ENCODE assay signal across 8 cellular contexts in genomic region chr6:144284753-144285547, GRCh38. TPM values are rescaled to one million over a fixed set of nuclear protein-coding genes. Genes with fewer than 3 reads are reported as not detected.
DNase-seq lines count a peak whose midpoint lies in the region; ATAC-seq and TF ChIP-seq lines count a peak whose summit lies in the region.

TSS of gene UTRN (plus strand) at chr6:144285335. CDS start at chr6:144291829, 6,494 bp downstream.

- no peaks in the 10 kb centered on the region for H3K9me3 Mint-ChIP-seq in activated naive CD4-positive, alpha-beta T cell treated with anti-CD3 and anti-CD28 coated beads, Interleukin-2, amount 10 ng/mL, durations not matched to agents 7 days and 5 days
- H3K9me3 Mint-ChIP-seq in neural crest cell, result no peaks in the 10 kb centered on the region

- TF ChIP-seq CTCF in RWPE1 (conservative IDR thresholded peaks at IDR 0.05; ENCODE audit: low read depth) (no peak), neural crest cell (conservative IDR thresholded peaks at IDR 0.05) (no peak), tibial nerve (IDR thresholded peaks at IDR 0.05) (peak in 2 of 5 experiments; percentile 26)

- DNase-seq in AG20443 (ENCODE audit: low spot score), result peak; percentile 84
- DNase-seq in RWPE1 (ENCODE audit: low spot score), result peak; percentile 73
- peak; percentile 61 for DNase-seq in activated naive CD4-positive, alpha-beta T cell treated with anti-CD3 and anti-CD28 coated beads, Interleukin-2, amount 10 ng/mL, durations not matched to agents 7 days and 5 days
- peak; percentile 89 for DNase-seq in foreskin melanocyte
- DNase-seq in neural crest cell (ENCODE audit: low read depth, low spot score), result peak; percentile 73
- peak; percentile 45 to 73 for DNase-seq in tibial nerve (ENCODE audit: low spot score in 2 of 2)

- peaks cover 28% of the 10 kb centered on the region for H3K4me1 Mint-ChIP-seq in activated naive CD4-positive, alpha-beta T cell treated with anti-CD3 and anti-CD28 coated beads, Interleukin-2, amount 10 ng/mL, durations not matched to agents 7 days and 5 days
- peaks cover 27% of the 10 kb centered on the region for H3K4me1 Mint-ChIP-seq in neural crest cell

- CTCF ChIA-PET in RWPE1 (lab: Yijun Ruan, JAX), result interaction anchor here (1.0 to 1.4 kb wide), 2 partner anchors 68 to 197 kb away, joined by 4 to 6 read pairs; no protein-coding TSS in a partner anchor
- CTCF ChIA-PET in activated naive CD4-positive, alpha-beta T cell treated with anti-CD3 and anti-CD28 coated beads, Interleukin-2, amount 10 ng/mL, durations not matched to agents 7 days and 5 days (lab: Charles Lee), result interaction anchor here (1.0 to 1.4 kb wide), 2 partner anchors 197 kb away, joined by 3 to 7 read pairs; no protein-coding TSS in a partner anchor

- H3K27ac Mint-ChIP-seq in activated naive CD4-positive, alpha-beta T cell treated with anti-CD3 and anti-CD28 coated beads, Interleukin-2, amount 10 ng/mL, durations not matched to agents 7 days and 5 days, result peak within 1 kb of the TSS; percentile 71
- H3K27ac Mint-ChIP-seq in neural crest cell (ENCODE audit: unreplicated experiment), result peak within 1 kb of the TSS; percentile 97

- H3K4me3 ChIP-seq in tibial nerve, result peak within 1 kb of the TSS; percentile 65 to 96 (median 85)

- peak; percentile 49 to 55 for TF ChIP-seq POLR2A in tibial nerve (IDR thresholded peaks at IDR 0.05)

- H3K36me3 ChIP-seq in tibial nerve, result peaks cover 0 to 4% (median 0%) of the 10 kb centered on the region in 3 donors

- 0 to 1% methylated on average over 31 to 76 of the region's 85 CpGs for WGBS in tibial nerve, 2 donors

- H3K36me3 Mint-ChIP-seq in activated naive CD4-positive, alpha-beta T cell treated with anti-CD3 and anti-CD28 coated beads, Interleukin-2, amount 10 ng/mL, durations not matched to agents 7 days and 5 days, result no peaks in the 10 kb centered on the region
- H3K36me3 Mint-ChIP-seq in neural crest cell (ENCODE audit: low read depth), result no peaks in the 10 kb centered on the region

- H3K27ac ChIP-seq in RWPE1 (peak within 1 kb of the TSS; percentile 99), tibial nerve (peak within 1 kb of the TSS; percentile 84 to 99 (median 96))

- H3K4me1 ChIP-seq in tibial nerve, result peaks cover 0 to 35% (median 9%) of the 10 kb centered on the region in 4 donors

- H3K27me3 ChIP-seq in tibial nerve, result no peaks in the 10 kb centered on the region

- ATAC-seq in GM19035 (IDR thresholded peaks at IDR 0.05; ENCODE audit: unreplicated experiment) (peak; percentile 55), HG03342 (IDR thresholded peaks at IDR 0.05; ENCODE audit: unreplicated experiment) (peak; percentile 59)

- H3K4me3 Mint-ChIP-seq in activated naive CD4-positive, alpha-beta T cell treated with anti-CD3 and anti-CD28 coated beads, Interleukin-2, amount 10 ng/mL, durations not matched to agents 7 days and 5 days, result peak within 1 kb of the TSS; percentile 83
- peak within 1 kb of the TSS; percentile 99 for H3K4me3 Mint-ChIP-seq in neural crest cell

- peaks cover 65% of the 10 kb centered on the region for H3K27me3 Mint-ChIP-seq in activated naive CD4-positive, alpha-beta T cell treated with anti-CD3 and anti-CD28 coated beads, Interleukin-2, amount 10 ng/mL, durations not matched to agents 7 days and 5 days
- no peaks in the 10 kb centered on the region for H3K27me3 Mint-ChIP-seq in neural crest cell (ENCODE audit: low read depth)

- POLR2A ChIA-PET in RWPE1 (lab: Yijun Ruan, JAX; ENCODE audit: low non-redundant PET), result no interaction called here

- TF ChIP-seq EP300 in tibial nerve (IDR thresholded peaks at IDR 0.05), result peak in 1 of 2 donors; percentile 88

- H3K9me3 ChIP-seq in tibial nerve, result no peaks in the 10 kb centered on the region

RNA-seq across cellular contexts. Expression of gene UTRN, which starts in this region (rescaled TPM):
- total RNA-seq in neural crest cell (74.0 and 76.8 TPM in 2 replicates), tibial nerve (100 to 1,000 TPM; 279 to 370 (median 307) TPM)

Comparison
In these comparisons a context has a peak if more than half of its experiments do, and no peak if none do; other contexts are left out.
1. Peak in every context shown above with its lines: DNase-seq, ATAC-seq, H3K4me3 ChIP-seq and H3K27ac ChIP-seq.